In genomic region chr12:124681779-124682391, GRCh38 we compare ENCODE assay signal across 8 cellular contexts.
DNase-seq lines count a peak whose midpoint lies in the region; ATAC-seq and TF ChIP-seq lines count a peak whose summit lies in the region.

No MANE protein-coding gene starts in this region.

- TF ChIP-seq EP300 in gastroesophageal sphincter (IDR thresholded peaks at IDR 0.05) = no peak

- intact Hi-C loops in psoas muscle (cut with DNase I) = loop anchor here in 1 of 2 donors (5.0 kb wide), 2 partner anchors 65 to 115 kb away; partner anchors contain the start of gene NCOR2

- peaks cover 0 to 96% (median 59%) of the 10 kb centered on the region in 3 donors for H3K4me1 ChIP-seq in gastroesophageal sphincter
- peaks cover 55% of the 10 kb centered on the region for H3K4me1 ChIP-seq in psoas muscle

- no peak for TF ChIP-seq POLR2A in gastroesophageal sphincter (IDR thresholded peaks at IDR 0.05)

- TF ChIP-seq CTCF in gastroesophageal sphincter (IDR thresholded peaks at IDR 0.05) (no peak), psoas muscle (IDR thresholded peaks at IDR 0.05) (no peak)

- 30 to 41% methylated on average over 6 to 11 of the region's 16 CpGs for WGBS in gastroesophageal sphincter (ENCODE audit: low coverage in 1 of 2), 2 donors
- 54 to 60% (median 56%) methylated on average over 16 of the region's 16 CpGs for WGBS in psoas muscle, 3 donors

- no peak overlapping the region for H3K27ac Mint-ChIP-seq in T-helper 2 cell treated with Interferon-gamma antibody and Interleukin-4, amounts not matched to agents 5 μg/mL and 100 μg/mL, for 36 hours

- peak; percentile 61 for ATAC-seq in gastroesophageal sphincter
- ATAC-seq in psoas muscle = peak in 3 of 4 donors; percentile 5 to 52 (median 40)

- no peak overlapping the region for H3K4me3 ChIP-seq in gastroesophageal sphincter
- no peak overlapping the region for H3K4me3 ChIP-seq in psoas muscle

- H3K27me3 Mint-ChIP-seq in T-helper 2 cell treated with Interferon-gamma antibody and Interleukin-4, amounts not matched to agents 5 μg/mL and 100 μg/mL, for 36 hours (ENCODE audit: low read depth) = no peaks in the 10 kb centered on the region

- H3K4me3 Mint-ChIP-seq in T-helper 2 cell treated with Interferon-gamma antibody and Interleukin-4, amounts not matched to agents 5 μg/mL and 100 μg/mL, for 36 hours = no peak overlapping the region

- H3K36me3 Mint-ChIP-seq in T-helper 2 cell treated with Interferon-gamma antibody and Interleukin-4, amounts not matched to agents 5 μg/mL and 100 μg/mL, for 36 hours (ENCODE audit: low read depth) = no peaks in the 10 kb centered on the region

- DNase-seq in Daoy (ENCODE audit: low read depth) (peak; percentile 77), T1000 (lab: John Stamatoyannopoulos, UW) (peak; percentile 57), psoas muscle (peak; percentile 71 to 85), NCI-H187 treated with DMSO at 0.1 percent for 48 hours (lab: John Stamatoyannopoulos, UW) (no peak), NOMO-1 treated with DMSO at 0.1 percent for 48 hours (lab: John Stamatoyannopoulos, UW; ENCODE audit: unreplicated experiment) (no peak), AML-193 (lab: John Stamatoyannopoulos, UW) (no peak)
- no peak for DNase-seq in T-helper 2 cell treated with Interferon-gamma antibody and Interleukin-4, amounts not matched to agents 5 μg/mL and 100 μg/mL, for 36 hours (ENCODE audit: low spot score)

- H3K27ac ChIP-seq in gastroesophageal sphincter (peak overlapping the region; percentile 16 to 92 (median 84)), psoas muscle (peak overlapping the region; percentile 82)

- H3K4me1 Mint-ChIP-seq in T-helper 2 cell treated with Interferon-gamma antibody and Interleukin-4, amounts not matched to agents 5 μg/mL and 100 μg/mL, for 36 hours (ENCODE audit: low read depth) = peaks cover 23% of the 10 kb centered on the region

- H3K9me3 ChIP-seq in gastroesophageal sphincter (no peaks in the 10 kb centered on the region), psoas muscle (no peaks in the 10 kb centered on the region)

- no peaks in the 10 kb centered on the region for H3K27me3 ChIP-seq in gastroesophageal sphincter
- no peaks in the 10 kb centered on the region for H3K27me3 ChIP-seq in psoas muscle (ENCODE audit: insufficient read depth in 3 of 3, low read length in 2 of 3)

- H3K36me3 ChIP-seq in gastroesophageal sphincter (no peaks in the 10 kb centered on the region), psoas muscle (ENCODE audit: insufficient read depth in 1 of 2, low read depth in 1 of 2) (no peaks in the 10 kb centered on the region)

- no peaks in the 10 kb centered on the region for H3K9me3 Mint-ChIP-seq in T-helper 2 cell treated with Interferon-gamma antibody and Interleukin-4, amounts not matched to agents 5 μg/mL and 100 μg/mL, for 36 hours

Comparison
In these comparisons a context has a peak if more than half of its experiments do, and no peak if none do; other contexts are left out.
1. DNase-seq: peak in Daoy (single experiment), T1000 (single experiment) and psoas muscle (2 of 2); none in NCI-H187 treated with DMSO at 0.1 percent for 48 hours (single experiment), NOMO-1 treated with DMSO at 0.1 percent for 48 hours (single experiment), AML-193 (0 of 2) and T-helper 2 cell treated with Interferon-gamma antibody and Interleukin-4, amounts not matched to agents 5 μg/mL and 100 μg/mL, for 36 hours (single experiment).